ENCODE assay signal across 20 cellular contexts in genomic region chr5:10418654-10419345, GRCh38. TPM values are rescaled to one million over a fixed set of nuclear protein-coding genes. Genes with fewer than 3 reads are reported as not detected.
DNase-seq lines count a peak whose midpoint lies in the region; ATAC-seq, FAIRE-seq and TF ChIP-seq lines count a peak whose summit lies in the region.
"Had no signal": no experiment of that assay in that cellular context is flagged by ENCODE, and none has a peak within 500 bp of the region (broad histone marks: within the 10 kb centered on the region; RNA-seq: fewer than 3 reads in every experiment).

No MANE protein-coding gene starts in this region.

- H3K4me3 ChIP-seq in pancreas, result no peak overlapping the region
- H3K4me3 ChIP-seq: colonic mucosa, vagina had no signal

- no peak for FAIRE-seq in pancreas (lab: Jason Lieb, UNC)

- peak; percentile 85 for ATAC-seq in GM21390 (IDR thresholded peaks at IDR 0.05; ENCODE audit: unreplicated experiment)
- peak; percentile 59 for ATAC-seq in HG03064 (IDR thresholded peaks at IDR 0.05; ENCODE audit: low read depth, unreplicated experiment)
- peak; percentile 34 to 78 (median 58) for ATAC-seq in pancreas
- ATAC-seq in T-cell (replicated peaks in 1 of 4), result no peak
- ATAC-seq in activated CD8-positive, alpha-beta memory T cell treated with anti-CD3 and anti-CD28 coated beads, Interleukin-2, amount 10 ng/mL, durations not matched to agents 7 days and 5 days, result no peak
- ATAC-seq: left ventricle myocardium superior, natural killer cell, T-helper 17 cell had no signal

- DNase-seq in activated naive CD4-positive, alpha-beta T cell treated with anti-CD3 and anti-CD28 coated beads, Interleukin-2, amount 50 U/mL, for 16 hours, result no peak
- DNase-seq in pancreas, result no peak
- DNase-seq in T-cell, result no peak
- DNase-seq in activated CD8-positive, alpha-beta memory T cell treated with anti-CD3 and anti-CD28 coated beads, Interleukin-2, amount 10 ng/mL, durations not matched to agents 7 days and 5 days, result no peak
- no peak for DNase-seq in pons (ENCODE audit: low spot score)
- DNase-seq: activated CD8-positive, alpha-beta memory T cell treated with anti-CD3 and anti-CD28 coated beads for 24 hours; amniotic stem cell; colonic mucosa; Karpas-422; left ventricle myocardium superior; natural killer cell; NCI-H1694 treated with DMSO at 0.1 percent for 48 hours; NCI-H69; stimulated activated CD4-positive, alpha-beta T cell treated with anti-CD3 and anti-CD28 coated beads, Interleukin-4, amount 100 ng/mL, for 4 hours; stimulated activated naive CD4-positive, alpha-beta T cell treated with Interleukin-2 at 50 U/mL for 16 hours; T-helper 17 cell had no signal

- 83 to 86% methylated on average over 4 of the region's 4 CpGs for WGBS in pancreas, 2 donors

- POLR2A ChIA-PET in T-cell (lab: Charles Lee), result interaction anchor here (0.6 to 0.7 kb wide), 3 partner anchors 19 to 168 kb away, joined by 3 to 11 read pairs (median 4); no protein-coding TSS in a partner anchor

- no peaks in the 10 kb centered on the region for H3K27me3 Mint-ChIP-seq in activated naive CD4-positive, alpha-beta T cell treated with anti-CD3 and anti-CD28 coated beads, Interleukin-2, amount 50 U/mL, for 24 hours
- H3K27me3 Mint-ChIP-seq in T-cell, result no peaks in the 10 kb centered on the region
- H3K27me3 Mint-ChIP-seq in activated CD8-positive, alpha-beta memory T cell treated with anti-CD3 and anti-CD28 coated beads, Interleukin-2, amount 10 ng/mL, durations not matched to agents 7 days and 5 days, result no peaks in the 10 kb centered on the region
- H3K27me3 Mint-ChIP-seq: T-helper 17 cell had no signal

- intact Hi-C loops in pancreas (cut with DNase I), result no loop called here

- no peaks in the 10 kb centered on the region for H3K9me3 Mint-ChIP-seq in activated naive CD4-positive, alpha-beta T cell treated with anti-CD3 and anti-CD28 coated beads, Interleukin-2, amount 50 U/mL, for 24 hours
- no peaks in the 10 kb centered on the region for H3K9me3 Mint-ChIP-seq in T-cell
- H3K9me3 Mint-ChIP-seq in activated CD8-positive, alpha-beta memory T cell treated with anti-CD3 and anti-CD28 coated beads, Interleukin-2, amount 10 ng/mL, durations not matched to agents 7 days and 5 days (ENCODE audit: low read depth), result no peaks in the 10 kb centered on the region
- H3K9me3 Mint-ChIP-seq: natural killer cell had no signal

- no peak for TF ChIP-seq CTCF in pancreas (IDR thresholded peaks at IDR 0.05)

- peaks cover 0 to 5% (median 3%) of the 10 kb centered on the region in 3 donors for H3K4me1 ChIP-seq in pancreas
- H3K4me1 ChIP-seq: colonic mucosa, vagina had no signal

- CTCF ChIA-PET in T-cell (lab: Charles Lee), result interaction anchor here in 1 of 2 donors (0.6 to 0.7 kb wide), 3 partner anchors 150 to 1141 kb away, joined by 4 to 5 read pairs (median 4); no protein-coding TSS in a partner anchor
- CTCF ChIA-PET in activated CD8-positive, alpha-beta memory T cell treated with anti-CD3 and anti-CD28 coated beads, Interleukin-2, amount 10 ng/mL, durations not matched to agents 7 days and 5 days (lab: Charles Lee), result interaction anchor here (0.9 to 2.0 kb wide), 3 partner anchors 16 to 135 kb away, joined by 3 to 8 read pairs (median 4); no protein-coding TSS in a partner anchor

- no peak overlapping the region for H3K4me3 Mint-ChIP-seq in activated naive CD4-positive, alpha-beta T cell treated with anti-CD3 and anti-CD28 coated beads, Interleukin-2, amount 50 U/mL, for 24 hours
- H3K4me3 Mint-ChIP-seq in T-cell, result no peak overlapping the region
- no peak overlapping the region for H3K4me3 Mint-ChIP-seq in activated CD8-positive, alpha-beta memory T cell treated with anti-CD3 and anti-CD28 coated beads, Interleukin-2, amount 10 ng/mL, durations not matched to agents 7 days and 5 days
- H3K4me3 Mint-ChIP-seq: natural killer cell, T-helper 17 cell had no signal

- H3K9me3 ChIP-seq in pancreas, result no peaks in the 10 kb centered on the region
- H3K9me3 ChIP-seq: colonic mucosa, vagina had no signal

- H3K36me3 Mint-ChIP-seq in activated naive CD4-positive, alpha-beta T cell treated with anti-CD3 and anti-CD28 coated beads, Interleukin-2, amount 50 U/mL, for 24 hours, result peaks cover 16% of the 10 kb centered on the region
- peaks cover 54% of the 10 kb centered on the region for H3K36me3 Mint-ChIP-seq in T-cell
- peaks cover 58% of the 10 kb centered on the region for H3K36me3 Mint-ChIP-seq in activated CD8-positive, alpha-beta memory T cell treated with anti-CD3 and anti-CD28 coated beads, Interleukin-2, amount 10 ng/mL, durations not matched to agents 7 days and 5 days
- H3K36me3 Mint-ChIP-seq: natural killer cell had no signal

- no peak overlapping the region for H3K27ac ChIP-seq in pancreas
- H3K27ac ChIP-seq: colonic mucosa, vagina had no signal

- H3K4me1 Mint-ChIP-seq in activated naive CD4-positive, alpha-beta T cell treated with anti-CD3 and anti-CD28 coated beads, Interleukin-2, amount 50 U/mL, for 24 hours, result peaks cover 40% of the 10 kb centered on the region
- peaks cover 31 to 42% (median 32%) of the 10 kb centered on the region in 3 donors for H3K4me1 Mint-ChIP-seq in T-cell
- H3K4me1 Mint-ChIP-seq in activated CD8-positive, alpha-beta memory T cell treated with anti-CD3 and anti-CD28 coated beads, Interleukin-2, amount 10 ng/mL, durations not matched to agents 7 days and 5 days, result peaks cover 18% of the 10 kb centered on the region

- H3K36me3 ChIP-seq in pancreas, result peaks cover 8 to 38% (median 15%) of the 10 kb centered on the region in 3 donors

- H3K27ac Mint-ChIP-seq in activated naive CD4-positive, alpha-beta T cell treated with anti-CD3 and anti-CD28 coated beads, Interleukin-2, amount 50 U/mL, for 24 hours, result peak overlapping the region; percentile 24
- peak overlapping the region in 1 of 2 donors; percentile 11 for H3K27ac Mint-ChIP-seq in T-cell
- H3K27ac Mint-ChIP-seq in activated CD8-positive, alpha-beta memory T cell treated with anti-CD3 and anti-CD28 coated beads, Interleukin-2, amount 10 ng/mL, durations not matched to agents 7 days and 5 days, result no peak overlapping the region
- H3K27ac Mint-ChIP-seq: natural killer cell had no signal

- no peaks in the 10 kb centered on the region for H3K27me3 ChIP-seq in pancreas
- H3K27me3 ChIP-seq: colonic mucosa, vagina had no signal

RNA-seq across cellular contexts. Expression of gene ROPN1L, which starts 22.9 kb away (rescaled TPM):
- total RNA-seq in pancreas, result 1 to 10 TPM in 2 of 6 donors, under 1 TPM in 4; 0.18 to 1.9 (median 0.60) TPM
- polyA plus RNA-seq in pancreas, result 1 to 10 TPM in 1 of 2 donors, under 1 TPM in 1; 0.46 to 1.6 TPM
- 1 to 10 TPM in 2 of 5 donors, under 1 TPM in 3; 0.61 to 1.5 (median 0.95) TPM for total RNA-seq in T-cell
- 1 to 10 TPM; 1.1 to 2.4 TPM for total RNA-seq in activated CD8-positive, alpha-beta memory T cell treated with anti-CD3 and anti-CD28 coated beads, Interleukin-2, amount 10 ng/mL, durations not matched to agents 7 days and 5 days
- total RNA-seq: colonic mucosa had no signal

Comparison
In these comparisons a context has a peak if more than half of its experiments do, and no peak if none do; other contexts are left out.
1. ATAC-seq: peak in GM21390 (single experiment), HG03064 (single experiment) and pancreas (4 of 4); none in T-cell (0 of 4) and activated CD8-positive, alpha-beta memory T cell treated with anti-CD3 and anti-CD28 coated beads, Interleukin-2, amount 10 ng/mL, durations not matched to agents 7 days and 5 days (single experiment).